Comparison of ENCODE assay signal across 9 cellular contexts in the genomic region with DNA sequence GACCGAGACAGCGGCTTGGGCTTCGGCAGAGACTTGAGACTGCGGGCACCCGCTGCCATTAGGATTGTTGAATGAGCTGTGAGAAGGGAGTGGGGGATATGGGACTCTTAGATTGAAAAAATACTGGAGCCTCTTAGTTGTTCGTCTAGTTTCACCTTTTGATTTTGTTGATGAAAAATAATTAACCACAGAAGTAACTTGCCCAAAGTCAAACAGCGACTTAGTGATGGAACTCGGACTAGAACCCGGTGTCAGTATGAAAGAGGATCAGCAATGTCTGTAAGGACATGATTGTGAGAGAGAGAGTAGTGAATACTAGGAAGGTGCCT. TPM values are rescaled to one million over a fixed set of nuclear protein-coding genes. Genes with fewer than 3 reads are reported as not detected.
DNase-seq lines count a peak whose midpoint lies in the region; ATAC-seq and TF ChIP-seq lines count a peak whose summit lies in the region.
"Had no signal": no experiment of that assay in that cellular context is flagged by ENCODE, and none has a peak within 500 bp of the region (broad histone marks: within the 10 kb centered on the region; RNA-seq: fewer than 3 reads in every experiment).

No MANE protein-coding gene starts in this region.

- H4K20me1 ChIP-seq in Karpas-422 (ENCODE audit: insufficient read depth, low read depth, low read length) (peaks cover 9% of the 10 kb centered on the region; the same call in 1 of the 2 replicates), neural progenitor cell (ENCODE audit: low read depth) (peaks cover 34% of the 10 kb centered on the region)

- H3K27ac Mint-ChIP-seq in neural progenitor cell: no peak overlapping the region
- no peak overlapping the region for H3K27ac Mint-ChIP-seq in WTC11
- H3K27ac Mint-ChIP-seq: activated CD4-positive, alpha-beta T cell treated with anti-CD3 and anti-CD28 coated beads, Interleukin-2, amount 10 ng/mL, durations not matched to agents 24 days and 14 days had no signal

- H3K27ac ChIP-seq in Karpas-422 (ENCODE audit: low read length) (peak overlapping the region; percentile 24; the same call in 1 of the 2 replicates), neural progenitor cell (no peak overlapping the region)

- H3F3A ChIP-seq in neural progenitor cell (ENCODE audit: low read depth): peaks cover 16% of the 10 kb centered on the region

- H3K27me3 Mint-ChIP-seq in neural progenitor cell (ENCODE audit: insufficient read depth, low read depth) (peaks cover 1% of the 10 kb centered on the region), WTC11 (ENCODE audit: low read depth) (no peaks in the 10 kb centered on the region)

- ATAC-seq in WTC11 (no peak), GM19452 (IDR thresholded peaks at IDR 0.05; ENCODE audit: unreplicated experiment) (no peak)

- no peaks in the 10 kb centered on the region for H3K27me3 ChIP-seq in Karpas-422 (ENCODE audit: low read length)
- no peaks in the 10 kb centered on the region for H3K27me3 ChIP-seq in endocrine pancreas (ENCODE audit: control insufficient read depth, insufficient read depth, low read length)
- peaks cover 6% of the 10 kb centered on the region for H3K27me3 ChIP-seq in neural progenitor cell

- peaks cover 33% of the 10 kb centered on the region for H3K4me1 ChIP-seq in Karpas-422 (ENCODE audit: low read length)
- peaks cover 17% of the 10 kb centered on the region for H3K4me1 ChIP-seq in endocrine pancreas (ENCODE audit: control insufficient read depth, insufficient read depth, low read length)
- H3K4me1 ChIP-seq in neural progenitor cell: peaks cover 10% of the 10 kb centered on the region

- H3K9me2 ChIP-seq in Karpas-422 (replicated peaks; ENCODE audit: insufficient read depth, low read length): no peaks in the 10 kb centered on the region

- H3K79me2 ChIP-seq in Karpas-422 (ENCODE audit: low read length) (peaks cover 44% of the 10 kb centered on the region), neural progenitor cell (ENCODE audit: low read depth) (peaks cover 47% of the 10 kb centered on the region)

- no peak for DNase-seq in AG09309 (ENCODE audit: low read depth)
- no peak for DNase-seq in Karpas-422
- DNase-seq in neural progenitor cell (ENCODE audit: low spot score): no peak
- DNase-seq in WTC11 (ENCODE audit: low spot score): no peak
- DNase-seq in KBM-7: no peak
- DNase-seq in activated CD4-positive, CD25-positive, alpha-beta regulatory T cell (lab: John Stamatoyannopoulos, UW): no peak

- POLR2A ChIA-PET in WTC11 (lab: Charles Lee): interaction anchor here (0.7 to 1.7 kb wide), 3 partner anchors 144 to 1278 kb away, joined by 3 to 4 read pairs (median 3); partner anchors contain the start of genes FBXO40 and SLC15A2

- H3K36me3 ChIP-seq in Karpas-422 (ENCODE audit: insufficient read depth, low read length) (no peaks in the 10 kb centered on the region), endocrine pancreas (ENCODE audit: control insufficient read depth, insufficient read depth, low read length) (no peaks in the 10 kb centered on the region), neural progenitor cell (no peaks in the 10 kb centered on the region)

- no peak overlapping the region for H3K4me3 Mint-ChIP-seq in neural progenitor cell
- H3K4me3 Mint-ChIP-seq in WTC11: no peak overlapping the region
- H3K4me3 Mint-ChIP-seq: activated CD4-positive, alpha-beta T cell treated with anti-CD3 and anti-CD28 coated beads, Interleukin-2, amount 10 ng/mL, durations not matched to agents 24 days and 14 days had no signal

- CTCF ChIA-PET in WTC11 (lab: Charles Lee): interaction anchor here (1.0 to 1.6 kb wide), 2 partner anchors 203 to 245 kb away, joined by 3 to 4 read pairs; no protein-coding TSS in a partner anchor

- in situ Hi-C loops in KBM-7 (cut with MboI; ENCODE audit: low pct_unique_long_range_greater_than_20kb, low sequenced_read_pairs): no loop called here

- H3K36me3 Mint-ChIP-seq in neural progenitor cell: no peaks in the 10 kb centered on the region
- H3K36me3 Mint-ChIP-seq in WTC11: no peaks in the 10 kb centered on the region

- no peak for TF ChIP-seq CTCF in AG09309 (IDR thresholded peaks at IDR 0.05; ENCODE audit: control insufficient read depth, insufficient read depth, low read depth, low read length, missing control alignments)
- TF ChIP-seq CTCF in neural progenitor cell (IDR thresholded peaks at IDR 0.05): no peak
- TF ChIP-seq CTCF in WTC11 (IDR thresholded peaks at IDR 0.05): no peak

- H2AFZ ChIP-seq in Karpas-422 (ENCODE audit: low read length) (no peak overlapping the region), neural progenitor cell (replicated peaks) (peak overlapping the region; percentile 60)

- no peaks in the 10 kb centered on the region for H3K9me3 ChIP-seq in Karpas-422 (ENCODE audit: low read length)
- no peaks in the 10 kb centered on the region for H3K9me3 ChIP-seq in endocrine pancreas (ENCODE audit: control insufficient read depth, low read length)
- no peaks in the 10 kb centered on the region for H3K9me3 ChIP-seq in neural progenitor cell (ENCODE audit: low read depth)

- H3K9me3 Mint-ChIP-seq in neural progenitor cell (no peaks in the 10 kb centered on the region), WTC11 (no peaks in the 10 kb centered on the region)
- H3K9me3 Mint-ChIP-seq: activated CD4-positive, alpha-beta T cell treated with anti-CD3 and anti-CD28 coated beads, Interleukin-2, amount 10 ng/mL, durations not matched to agents 24 days and 14 days had no signal

- H3K4me3 ChIP-seq in AG09309 (ENCODE audit: control insufficient read depth, low read depth, low read length) (peak overlapping the region; percentile 97), Karpas-422 (ENCODE audit: low read length) (peak overlapping the region; percentile 82), endocrine pancreas (ENCODE audit: control insufficient read depth, insufficient read depth, low read length) (peak overlapping the region; percentile 97), neural progenitor cell (peak overlapping the region; percentile 84)

- H3K4me1 Mint-ChIP-seq in neural progenitor cell (peaks cover 8% of the 10 kb centered on the region), WTC11 (peaks cover 4% of the 10 kb centered on the region)

- H3K4me2 ChIP-seq in Karpas-422 (ENCODE audit: low read depth, low read length, poor library complexity, severe bottlenecking) (peak overlapping the region; percentile 78), neural progenitor cell (peak overlapping the region; percentile 97)

- H3K9ac ChIP-seq in Karpas-422 (ENCODE audit: low read length) (peak overlapping the region; percentile 80), endocrine pancreas (ENCODE audit: control insufficient read depth, insufficient read depth, low read length) (peak overlapping the region; percentile 69), neural progenitor cell (peak overlapping the region; percentile 66)

TF ChIP-seq in WTC11, 78 proteins besides CTCF, POLR2A, EP300 and RAD21 (continues in another document):
- no peak for TF ChIP-seq RORB (CRISPR knock-in tag; IDR thresholded peaks at IDR 0.05)
- TF ChIP-seq IRF1 (CRISPR knock-in tag; IDR thresholded peaks at IDR 0.05): no peak
- TF ChIP-seq NFE2L1 (CRISPR knock-in tag; IDR thresholded peaks at IDR 0.05): no peak
- TF ChIP-seq GTF2I (CRISPR knock-in tag; conservative IDR thresholded peaks at IDR 0.05): no peak
- TF ChIP-seq AFF4 (CRISPR knock-in tag; IDR thresholded peaks at IDR 0.05; ENCODE audit: borderline replicate concordance): no peak
- TF ChIP-seq FOXJ3 (CRISPR knock-in tag; IDR thresholded peaks at IDR 0.05; ENCODE audit: borderline replicate concordance): no peak
- no peak for TF ChIP-seq ZBTB21 (CRISPR knock-in tag; IDR thresholded peaks at IDR 0.05; ENCODE audit: borderline replicate concordance)
- TF ChIP-seq SP1 (CRISPR knock-in tag; conservative IDR thresholded peaks at IDR 0.05): no peak
- no peak for TF ChIP-seq ZNF138 (CRISPR knock-in tag; conservative IDR thresholded peaks at IDR 0.05)
- TF ChIP-seq NR1H2 (CRISPR knock-in tag; IDR thresholded peaks at IDR 0.05): no peak
- no peak for TF ChIP-seq JUN (CRISPR knock-in tag; IDR thresholded peaks at IDR 0.05)

RNA-seq across cellular contexts. Expression of gene GOLGB1, which starts 0.5 kb away (rescaled TPM):
- 26.5 and 32.5 TPM in 2 replicates for total RNA-seq in Karpas-422 (2014; rRNA removed; shearing (Covaris generic); ENCODE audit: low replicate concordance)
- total RNA-seq in neural progenitor cell (ENCODE audit: low replicate concordance) (35.2 and 52.5 TPM in 2 replicates), WTC11 (2021) (33.4 to 33.8 TPM (median 33.7 TPM) in 3 replicates)
